Comparison of ENCODE assay signal across 8 cellular contexts in genomic region chr17:7583253-7584109, GRCh38. TPM values are rescaled to one million over a fixed set of nuclear protein-coding genes. Genes with fewer than 3 reads are reported as not detected.
DNase-seq lines count a peak whose midpoint lies in the region; ATAC-seq and TF ChIP-seq lines count a peak whose summit lies in the region.

Gene MPDU1, plus strand, starts transcription at chr17:7583852. Its CDS starts 11 bp downstream, at chr17:7583863.

- H2AFZ ChIP-seq in hepatocyte = peak within 1 kb of the TSS; percentile 61

- no peaks in the 10 kb centered on the region for H3K9me3 ChIP-seq in hepatocyte (ENCODE audit: low read depth)

- H3K27ac ChIP-seq in hepatocyte = peak within 1 kb of the TSS; percentile 96

- peak within 1 kb of the TSS; percentile 90 for H3K4me2 ChIP-seq in hepatocyte

- peak within 1 kb of the TSS; percentile 39 for H3K4me3 ChIP-seq in hepatocyte

- H3K27me3 ChIP-seq in hepatocyte = no peaks in the 10 kb centered on the region

- DNase-seq in NCI-H2081 (lab: John Stamatoyannopoulos, UW) = peak; percentile 91 to 95
- DNase-seq in T1000 (lab: John Stamatoyannopoulos, UW) = peak; percentile 93
- peak; percentile 99 for DNase-seq in astrocyte of the hippocampus (ENCODE audit: low read depth, low spot score)
- peak; percentile 98 for DNase-seq in hepatocyte (ENCODE audit: low spot score)
- DNase-seq in retina = peak; percentile 99
- DNase-seq in HPDE6-E6E7 (ENCODE audit: extremely low spot score) = no peak

- H3K79me2 ChIP-seq in hepatocyte = peaks cover 50% of the 10 kb centered on the region

- 20% methylated on average over 66 of the region's 69 CpGs for WGBS in hepatocyte (ENCODE audit: low lambda C conversion rate, missing lambda C conversion rate)

- H3K4me1 ChIP-seq in hepatocyte (ENCODE audit: insufficient read depth) = peaks cover 25% of the 10 kb centered on the region

- no peak for TF ChIP-seq CTCF in hepatocyte (IDR thresholded peaks at IDR 0.05; ENCODE audit: poor library complexity)

- H3K36me3 ChIP-seq in hepatocyte (replicated peaks; ENCODE audit: insufficient read depth, low read depth) = no peaks in the 10 kb centered on the region

- H4K20me1 ChIP-seq in hepatocyte (ENCODE audit: insufficient read depth, poor library complexity, severe bottlenecking) = no peaks in the 10 kb centered on the region

- H3K9me2 ChIP-seq in hepatocyte (replicated peaks; ENCODE audit: insufficient read depth) = no peaks in the 10 kb centered on the region

- ATAC-seq in GM18502 (IDR thresholded peaks at IDR 0.05; ENCODE audit: poor library complexity, unreplicated experiment) (peak; percentile 62), HG02970 (IDR thresholded peaks at IDR 0.05; ENCODE audit: low FRiP score, unreplicated experiment) (peak; percentile 65)

RNA-seq across cellular contexts. Expression of gene MPDU1, which starts in this region (rescaled TPM):
- 201 and 234 TPM in 2 replicates for total RNA-seq in hepatocyte
- polyA plus RNA-seq in hepatocyte = 109 and 113 TPM in 2 replicates
